ENCODE assay signal across 1 cellular context in genomic region chr1:31010081-31010989, GRCh38.
TF ChIP-seq lines count a peak whose summit lies in the region.

No MANE protein-coding gene starts in this region.

TF ChIP-seq in GM12878, 131 proteins besides CTCF, POLR2A, EP300 and RAD21 (continued from another document):
- TF ChIP-seq LARP7 (IDR thresholded peaks at IDR 0.05) (no peak), JUND (IDR thresholded peaks at IDR 0.05; ENCODE audit: low read depth, low read length) (0 out of 2 replicates have a peak, but pooled peaks have one; percentile 28), BCL3 (IDR thresholded peaks at IDR 0.05; ENCODE audit: borderline replicate concordance, insufficient read depth, low read depth, low read length, poor library complexity, severe bottlenecking) (peak; percentile 25), MEF2B (IDR thresholded peaks at IDR 0.05; ENCODE audit: partially characterized antibody, poor library complexity, severe bottlenecking) (no peak), MTA3 (IDR thresholded peaks at IDR 0.05; ENCODE audit: borderline replicate concordance, low read length) (0 out of 2 replicates have a peak, but pooled peaks have one; percentile 27), GATAD2B (conservative IDR thresholded peaks at IDR 0.05; ENCODE audit: low read depth) (no peak), SRF (IDR thresholded peaks at IDR 0.05; ENCODE audit: low read depth in 2 of 2, low read length in 2 of 2) (no peak), IKZF2 (IDR thresholded peaks at IDR 0.05) (0 out of 4 replicates have a peak, but pooled peaks of 1 of the 2 experiments have one; percentile 32), BCL11A (IDR thresholded peaks at IDR 0.05; ENCODE audit: low read depth, low read length) (0 out of 2 replicates have a peak, but pooled peaks have one; percentile 24), ATF7 (IDR thresholded peaks at IDR 0.05; ENCODE audit: low read depth) (peak; percentile 65; the same call in 1 of the 2 replicates), NBN (IDR thresholded peaks at IDR 0.05) (no peak), SUPT20H (IDR thresholded peaks at IDR 0.05; ENCODE audit: borderline replicate concordance, control insufficient read depth, low read depth, low read length) (no peak), STAT3 (IDR thresholded peaks at IDR 0.05; ENCODE audit: low read depth, low read length) (0 out of 2 replicates have a peak, but pooled peaks have one; percentile 47), CBFB (IDR thresholded peaks at IDR 0.05; ENCODE audit: low read depth) (peak; percentile 70; the same call in 1 of the 2 replicates), POU2F2 (IDR thresholded peaks at IDR 0.05; ENCODE audit: borderline replicate concordance, low read depth, low read length) (no peak), ZNF384 (IDR thresholded peaks at IDR 0.05; ENCODE audit: borderline replicate concordance, low read depth, low read length) (peak; percentile 34; the same call in 1 of the 2 replicates), JUNB (IDR thresholded peaks at IDR 0.05) (peak; percentile 83), NR2F1 (conservative IDR thresholded peaks at IDR 0.05) (no peak), CEBPB (IDR thresholded peaks at IDR 0.05; ENCODE audit: borderline replicate concordance in 1 of 2, low read depth in 2 of 2, low read length in 2 of 2) (no peak), RFX5 (IDR thresholded peaks at IDR 0.05; ENCODE audit: low read depth, low read length) (no peak)
- TF ChIP-seq, protein P1, sequence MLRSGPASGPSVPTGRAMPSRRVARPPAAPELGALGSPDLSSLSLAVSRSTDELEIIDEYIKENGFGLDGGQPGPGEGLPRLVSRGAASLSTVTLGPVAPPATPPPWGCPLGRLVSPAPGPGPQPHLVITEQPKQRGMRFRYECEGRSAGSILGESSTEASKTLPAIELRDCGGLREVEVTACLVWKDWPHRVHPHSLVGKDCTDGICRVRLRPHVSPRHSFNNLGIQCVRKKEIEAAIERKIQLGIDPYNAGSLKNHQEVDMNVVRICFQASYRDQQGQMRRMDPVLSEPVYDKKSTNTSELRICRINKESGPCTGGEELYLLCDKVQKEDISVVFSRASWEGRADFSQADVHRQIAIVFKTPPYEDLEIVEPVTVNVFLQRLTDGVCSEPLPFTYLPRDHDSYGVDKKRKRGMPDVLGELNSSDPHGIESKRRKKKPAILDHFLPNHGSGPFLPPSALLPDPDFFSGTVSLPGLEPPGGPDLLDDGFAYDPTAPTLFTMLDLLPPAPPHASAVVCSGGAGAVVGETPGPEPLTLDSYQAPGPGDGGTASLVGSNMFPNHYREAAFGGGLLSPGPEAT (IDR thresholded peaks at IDR 0.05; ENCODE audit: low read depth): 0 out of 2 replicates have a peak, but pooled peaks have one; percentile 50
